ENCODE assay signal across 18 cellular contexts in genomic region chr1:63718464-63719075, GRCh38. TPM values are rescaled to one million over a fixed set of nuclear protein-coding genes. Genes with fewer than 3 reads are reported as not detected.
"Had no signal": no experiment of that assay in that cellular context is flagged by ENCODE, and none has a peak within 500 bp of the region (broad histone marks: within the 10 kb centered on the region; RNA-seq: fewer than 3 reads in every experiment).

No MANE protein-coding gene starts in this region.

- ATAC-seq: activated T-helper 17 cell treated with anti-CD3 and anti-CD28 coated beads, Interleukin-2, amount 50 U/mL, for 72 hours; left cardiac atrium; stimulated activated effector memory CD8-positive, alpha-beta T cell treated with anti-CD3 and anti-CD28 coated beads, Interleukin-12 subunit alpha, Interleukin-12 subunit beta, amount 100 ng/mL, for 72 hours; T-helper 17 cell had no signal

- H3K36me3 Mint-ChIP-seq: activated naive CD4-positive, alpha-beta T cell treated with anti-CD3 and anti-CD28 coated beads, Interleukin-2, amount 50 U/mL, for 24 hours; immature natural killer cell; stimulated activated effector memory CD8-positive, alpha-beta T cell treated with anti-CD3 and anti-CD28 coated beads, Interleukin-12 subunit alpha, Interleukin-12 subunit beta, amount 100 ng/mL, for 72 hours had no signal

- H3K4me3 Mint-ChIP-seq: activated CD4-positive, alpha-beta T cell treated with anti-CD3 and anti-CD28 coated beads, Interleukin-2, amount 10 ng/mL, durations not matched to agents 7 days and 5 days; activated naive CD4-positive, alpha-beta T cell treated with anti-CD3 and anti-CD28 coated beads, Interleukin-2, amount 50 U/mL, for 24 hours; activated T-helper 17 cell treated with anti-CD3 and anti-CD28 coated beads, Interleukin-2, amount 50 U/mL, for 72 hours; immature natural killer cell; stimulated activated effector memory CD8-positive, alpha-beta T cell treated with anti-CD3 and anti-CD28 coated beads, Interleukin-12 subunit alpha, Interleukin-12 subunit beta, amount 100 ng/mL, for 72 hours; T-helper 17 cell had no signal

- H3K9me3 ChIP-seq: tibial nerve, vagina had no signal

- DNase-seq: activated CD4-positive, alpha-beta T cell treated with anti-CD3 and anti-CD28 coated beads, Interleukin-2, amount 10 ng/mL, durations not matched to agents 7 days and 5 days; activated CD4-positive, CD25-positive, alpha-beta regulatory T cell; activated T-cell treated with anti-CD3 and anti-CD28 coated beads for 4 hours; amygdala; brain microvascular endothelial cell; dermis blood vessel endothelial cell; erythroblast; immature natural killer cell; left cardiac atrium; mesenchymal stem cell; retina; T-helper 17 cell had no signal

- H3K4me3 ChIP-seq: tibial nerve, vagina had no signal

- H3K27ac Mint-ChIP-seq: activated CD4-positive, alpha-beta T cell treated with anti-CD3 and anti-CD28 coated beads, Interleukin-2, amount 10 ng/mL, durations not matched to agents 7 days and 5 days; activated naive CD4-positive, alpha-beta T cell treated with anti-CD3 and anti-CD28 coated beads, Interleukin-2, amount 50 U/mL, for 24 hours; activated T-helper 17 cell treated with anti-CD3 and anti-CD28 coated beads, Interleukin-2, amount 50 U/mL, for 72 hours; immature natural killer cell; stimulated activated effector memory CD8-positive, alpha-beta T cell treated with anti-CD3 and anti-CD28 coated beads, Interleukin-12 subunit alpha, Interleukin-12 subunit beta, amount 100 ng/mL, for 72 hours; T-helper 17 cell had no signal

- H3K27me3 ChIP-seq: brain microvascular endothelial cell, tibial nerve, vagina had no signal

- H3K27ac ChIP-seq: brain microvascular endothelial cell, tibial nerve, vagina had no signal

- H3K4me1 Mint-ChIP-seq: activated CD4-positive, alpha-beta T cell treated with anti-CD3 and anti-CD28 coated beads, Interleukin-2, amount 10 ng/mL, durations not matched to agents 7 days and 5 days; activated naive CD4-positive, alpha-beta T cell treated with anti-CD3 and anti-CD28 coated beads, Interleukin-2, amount 50 U/mL, for 24 hours; activated T-helper 17 cell treated with anti-CD3 and anti-CD28 coated beads, Interleukin-2, amount 50 U/mL, for 72 hours; immature natural killer cell; stimulated activated effector memory CD8-positive, alpha-beta T cell treated with anti-CD3 and anti-CD28 coated beads, Interleukin-12 subunit alpha, Interleukin-12 subunit beta, amount 100 ng/mL, for 72 hours had no signal

- H3K36me3 ChIP-seq: brain microvascular endothelial cell, tibial nerve, vagina had no signal

- H3K9me3 Mint-ChIP-seq: activated CD4-positive, alpha-beta T cell treated with anti-CD3 and anti-CD28 coated beads, Interleukin-2, amount 10 ng/mL, durations not matched to agents 7 days and 5 days; activated naive CD4-positive, alpha-beta T cell treated with anti-CD3 and anti-CD28 coated beads, Interleukin-2, amount 50 U/mL, for 24 hours; activated T-helper 17 cell treated with anti-CD3 and anti-CD28 coated beads, Interleukin-2, amount 50 U/mL, for 72 hours; stimulated activated effector memory CD8-positive, alpha-beta T cell treated with anti-CD3 and anti-CD28 coated beads, Interleukin-12 subunit alpha, Interleukin-12 subunit beta, amount 100 ng/mL, for 72 hours had no signal

RNA-seq across cellular contexts. Expression of gene ROR1, which starts 55.2 kb away (rescaled TPM):
- total RNA-seq: activated CD4-positive, alpha-beta T cell treated with anti-CD3 and anti-CD28 coated beads, Interleukin-2, amount 10 ng/mL, durations not matched to agents 7 days and 5 days; activated CD8-positive, alpha-beta memory T cell treated with anti-CD3 and anti-CD28 coated beads for 36 hours; T-helper 17 cell had no signal
